Comparison of ENCODE assay signal across 9 cellular contexts in the genomic region with DNA sequence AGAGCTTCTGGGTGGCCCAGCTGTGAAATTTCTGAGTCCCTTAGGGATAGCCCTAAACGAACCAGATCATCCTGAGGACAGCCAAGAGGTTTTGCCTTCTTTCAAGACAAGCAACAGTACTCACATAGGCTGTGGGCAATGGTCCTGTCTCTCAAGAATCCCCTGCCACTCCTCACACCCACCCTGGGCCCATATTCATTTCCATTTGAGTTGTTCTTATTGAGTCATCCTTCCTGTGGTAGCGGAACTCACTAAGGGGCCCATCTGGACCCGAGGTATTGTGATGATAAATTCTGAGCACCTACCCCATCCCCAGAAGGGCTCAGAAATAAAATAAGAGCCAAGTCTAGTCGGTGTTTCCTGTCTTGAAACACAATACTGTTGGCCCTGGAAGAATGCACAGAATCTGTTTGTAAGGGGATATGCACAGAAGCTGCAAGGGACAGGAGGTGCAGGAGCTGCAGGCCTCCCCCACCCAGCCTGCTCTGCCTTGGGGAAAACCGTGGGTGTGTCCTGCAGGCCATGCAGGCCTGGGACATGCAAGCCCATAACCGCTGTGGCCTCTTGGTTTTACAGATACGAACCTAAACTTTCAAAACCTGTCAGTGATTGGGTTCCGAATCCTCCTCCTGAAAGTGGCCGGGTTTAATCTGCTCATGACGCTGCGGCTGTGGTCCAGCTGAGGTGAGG. TPM values are rescaled to one million over a fixed set of nuclear protein-coding genes. Genes with fewer than 3 reads are reported as not detected.
DNase-seq lines count a peak whose midpoint lies in the region; ATAC-seq and TF ChIP-seq lines count a peak whose summit lies in the region.
"Had no signal": no experiment of that assay in that cellular context is flagged by ENCODE, and none has a peak within 500 bp of the region (broad histone marks: within the 10 kb centered on the region; RNA-seq: fewer than 3 reads in every experiment).

No MANE protein-coding gene starts in this region.

- H3K27ac Mint-ChIP-seq in activated CD8-positive, alpha-beta T cell treated with anti-CD3 and anti-CD28 coated beads for 36 hours: peak overlapping the region; percentile 94
- H3K27ac Mint-ChIP-seq: dendritic cell treated with granulocyte-macrophage colony-stimulating factor and Interleukin-4, amounts not matched to agents 40 ng/mL and 50 ng/mL, for 4 days had no signal

- peaks cover 92% of the 10 kb centered on the region for H3K4me1 Mint-ChIP-seq in activated CD8-positive, alpha-beta T cell treated with anti-CD3 and anti-CD28 coated beads for 36 hours (ENCODE audit: low read depth)

- no peaks in the 10 kb centered on the region for H3K27me3 Mint-ChIP-seq in activated CD8-positive, alpha-beta T cell treated with anti-CD3 and anti-CD28 coated beads for 36 hours
- H3K27me3 Mint-ChIP-seq: dendritic cell treated with granulocyte-macrophage colony-stimulating factor and Interleukin-4, amounts not matched to agents 40 ng/mL and 50 ng/mL, for 4 days had no signal

- TF ChIP-seq CTCF in activated CD8-positive, alpha-beta T cell treated with anti-CD3 and anti-CD28 coated beads for 36 hours (IDR thresholded peaks at IDR 0.05): no peak

- ATAC-seq in GM19397 (IDR thresholded peaks at IDR 0.05; ENCODE audit: unreplicated experiment): peak; percentile 47
- peak; percentile 36 for ATAC-seq in HG03558 (IDR thresholded peaks at IDR 0.05; ENCODE audit: extremely low read depth, unreplicated experiment)
- peak; percentile 57 for ATAC-seq in activated CD8-positive, alpha-beta T cell treated with anti-CD3 and anti-CD28 coated beads for 36 hours

- peaks cover 86% of the 10 kb centered on the region for H3K36me3 Mint-ChIP-seq in activated CD8-positive, alpha-beta T cell treated with anti-CD3 and anti-CD28 coated beads for 36 hours (ENCODE audit: low read depth)

- intact Hi-C loops in activated CD8-positive, alpha-beta T cell treated with anti-CD3 and anti-CD28 coated beads for 36 hours (cut with micrococcal nuclease): loop anchor here (5.0 to 10.0 kb wide), 4 partner anchors 33 to 1285 kb away; a partner anchor contains a TSS
- intact Hi-C loops in posterior vena cava (cut with DNase I): loop anchor here (10.0 kb wide), 2 partner anchors 155 to 445 kb away; no protein-coding TSS in a partner anchor

- CTCF ChIA-PET in activated CD8-positive, alpha-beta T cell treated with anti-CD3 and anti-CD28 coated beads for 36 hours (lab: Charles Lee): interaction anchor here (0.7 to 9.3 kb wide), 14 partner anchors 8 to 816 kb away, joined by 3 to 72 read pairs (median 8); no protein-coding TSS in a partner anchor

- DNase-seq in A172 (ENCODE audit: low spot score) (peak; percentile 25), left kidney (ENCODE audit: low read depth, low spot score) (peak; percentile 90), posterior vena cava (ENCODE audit: low spot score) (no peak), AG20443 (ENCODE audit: low spot score) (no peak), HUDEP-2 (lab: John Stamatoyannopoulos, UW; ENCODE audit: unreplicated experiment in 76 of 76) (no peak)
- peak; percentile 90 for DNase-seq in activated CD8-positive, alpha-beta T cell treated with anti-CD3 and anti-CD28 coated beads for 36 hours

- H3K9me3 Mint-ChIP-seq in activated CD8-positive, alpha-beta T cell treated with anti-CD3 and anti-CD28 coated beads for 36 hours: no peaks in the 10 kb centered on the region
- H3K9me3 Mint-ChIP-seq: dendritic cell treated with granulocyte-macrophage colony-stimulating factor and Interleukin-4, amounts not matched to agents 40 ng/mL and 50 ng/mL, for 4 days had no signal

- peak overlapping the region; percentile 79 for H3K4me3 Mint-ChIP-seq in activated CD8-positive, alpha-beta T cell treated with anti-CD3 and anti-CD28 coated beads for 36 hours
- H3K4me3 Mint-ChIP-seq: dendritic cell treated with granulocyte-macrophage colony-stimulating factor and Interleukin-4, amounts not matched to agents 40 ng/mL and 50 ng/mL, for 4 days had no signal

- POLR2A ChIA-PET in activated CD8-positive, alpha-beta T cell treated with anti-CD3 and anti-CD28 coated beads for 36 hours (lab: Charles Lee): interaction anchor here (0.6 to 14.7 kb wide), 14 partner anchors 8 to 703 kb away, joined by 3 to 575 read pairs (median 5); a partner anchor contains a TSS

RNA-seq across cellular contexts. Expression of a gene that starts 38.9 kb away (rescaled TPM):
- total RNA-seq in A172 (2014; rRNA removed; shearing (Covaris generic)): 157 and 227 TPM in 2 replicates
- total RNA-seq in activated CD8-positive, alpha-beta T cell treated with anti-CD3 and anti-CD28 coated beads for 36 hours: 100 to 1,000 TPM; 194 to 196 TPM
- 100 to 1,000 TPM; 160 to 182 TPM for total RNA-seq in posterior vena cava

RNA-seq across cellular contexts. Expression of a gene that starts 48.0 kb away (rescaled TPM):
- total RNA-seq in A172 (2014; rRNA removed; shearing (Covaris generic)): 11.6 and 12.5 TPM in 2 replicates
- total RNA-seq in activated CD8-positive, alpha-beta T cell treated with anti-CD3 and anti-CD28 coated beads for 36 hours: 1 to 10 TPM; 8.6 to 9.4 TPM
- total RNA-seq in posterior vena cava: 10 to 100 TPM; 31.2 to 36.7 TPM

Comparison
In these comparisons a context has a peak if more than half of its experiments do, and no peak if none do; other contexts are left out.
1. DNase-seq: peak in A172 (single experiment), activated CD8-positive, alpha-beta T cell treated with anti-CD3 and anti-CD28 coated beads for 36 hours (single experiment) and left kidney (single experiment); none in posterior vena cava (single experiment), AG20443 (single experiment) and HUDEP-2 (0 of 76).
2. Peak in every context shown above with its lines, with median percentiles within 50 percentile points of each other: ATAC-seq.